Comparison of ENCODE assay signal across 2 cellular contexts in genomic region chr4:113960684-113961321, GRCh38.
TF ChIP-seq lines count a peak whose summit lies in the region.

No MANE protein-coding gene starts in this region.

TF ChIP-seq in A549, 52 proteins besides CTCF, POLR2A, EP300 and RAD21 (continued from another document):
- TF ChIP-seq, protein P1, sequence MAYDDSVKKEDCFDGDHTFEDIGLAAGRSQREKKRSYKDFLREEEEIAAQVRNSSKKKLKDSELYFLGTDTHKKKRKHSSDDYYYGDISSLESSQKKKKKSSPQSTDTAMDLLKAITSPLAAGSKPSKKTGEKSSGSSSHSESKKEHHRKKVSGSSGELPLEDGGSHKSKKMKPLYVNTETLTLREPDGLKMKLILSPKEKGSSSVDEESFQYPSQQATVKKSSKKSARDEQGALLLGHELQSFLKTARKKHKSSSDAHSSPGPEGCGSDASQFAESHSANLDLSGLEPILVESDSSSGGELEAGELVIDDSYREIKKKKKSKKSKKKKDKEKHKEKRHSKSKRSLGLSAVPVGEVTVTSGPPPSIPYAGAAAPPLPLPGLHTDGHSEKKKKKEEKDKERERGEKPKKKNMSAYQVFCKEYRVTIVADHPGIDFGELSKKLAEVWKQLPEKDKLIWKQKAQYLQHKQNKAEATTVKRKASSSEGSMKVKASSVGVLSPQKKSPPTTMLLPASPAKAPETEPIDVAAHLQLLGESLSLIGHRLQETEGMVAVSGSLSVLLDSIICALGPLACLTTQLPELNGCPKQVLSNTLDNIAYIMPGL (CRISPR knock-in tag; IDR thresholded peaks at IDR 0.05; ENCODE audit: borderline replicate concordance), result no peak
- no peak for TF ChIP-seq PBX3 (IDR thresholded peaks at IDR 0.05)
- no peak for TF ChIP-seq RCOR1 (IDR thresholded peaks at IDR 0.05; ENCODE audit: low read depth, low read length)
- TF ChIP-seq PHF8 (IDR thresholded peaks at IDR 0.05; ENCODE audit: borderline replicate concordance, low read depth), result no peak

TF ChIP-seq in endothelial cell of umbilical vein, 7 proteins besides CTCF, POLR2A, EP300 and RAD21 (continued from another document):
- TF ChIP-seq MAX (IDR thresholded peaks at IDR 0.05; ENCODE audit: insufficient read depth, insufficient read length) (no peak), JUN (IDR thresholded peaks at IDR 0.05; ENCODE audit: borderline replicate concordance, insufficient read depth, insufficient read length, low read depth) (no peak), POLR2AphosphoS5 (IDR thresholded peaks at IDR 0.05; ENCODE audit: insufficient read depth, low read depth, low read length) (no peak), MYC (IDR thresholded peaks at IDR 0.05; ENCODE audit: low read depth, low read length) (no peak), GATA2 (IDR thresholded peaks at IDR 0.05; ENCODE audit: insufficient read depth, insufficient read length, low read depth, low read length) (no peak), FOS (IDR thresholded peaks at IDR 0.05; ENCODE audit: borderline replicate concordance, insufficient read depth, low read length) (no peak)
